In the genomic region with DNA sequence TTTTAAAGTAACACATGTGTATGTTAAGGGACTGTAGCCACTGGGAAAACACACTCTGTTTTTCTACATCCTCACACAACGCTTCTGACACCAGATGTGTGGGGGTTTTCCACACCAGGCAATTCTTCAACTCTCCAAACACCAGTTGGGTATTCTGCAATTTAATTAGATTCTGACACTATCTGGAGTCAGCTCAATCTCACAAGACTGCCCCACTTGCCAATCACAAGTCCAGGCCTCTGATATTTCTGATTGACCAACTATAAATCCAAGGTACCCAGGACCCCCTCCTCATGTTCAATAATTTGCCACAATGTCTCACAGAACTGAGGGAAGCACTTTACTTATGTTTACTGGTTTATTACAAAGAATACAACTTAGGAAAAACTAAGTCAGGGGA, we compare ENCODE assay signal across 33 cellular contexts.
"Had no signal": no experiment of that assay in that cellular context is flagged by ENCODE, and none has a peak within 500 bp of the region (broad histone marks: within the 10 kb centered on the region; RNA-seq: fewer than 3 reads in every experiment).

No MANE protein-coding gene starts in this region.

- H3K9me3 Mint-ChIP-seq: activated CD4-positive, alpha-beta T cell treated with anti-CD3 and anti-CD28 coated beads, Interleukin-2, amount 10 ng/mL, durations not matched to agents 24 days and 14 days; activated CD8-positive, alpha-beta T cell treated with anti-CD3 and anti-CD28 coated beads for 36 hours; activated naive CD4-positive, alpha-beta T cell treated with anti-CD3 and anti-CD28 coated beads for 36 hours; activated naive CD4-positive, alpha-beta T cell treated with anti-CD3 and anti-CD28 coated beads, Interleukin-2, amount 50 U/mL, for 24 hours; activated naive CD8-positive, alpha-beta T cell treated with anti-CD3 and anti-CD28 coated beads for 36 hours; activated naive CD8-positive, alpha-beta T cell treated with anti-CD3 and anti-CD28 coated beads, Interleukin-2, amount 50 U/mL, for 24 hours; activated T-helper 1 cell treated with anti-CD3 and anti-CD28 coated beads, Interleukin-12 subunit alpha, Interleukin-12 subunit beta, Interleukin-2, Interleukin-4 antibody, amounts not matched to agents 30 ng/mL and 10 ng/mL and 1 ng/mL, durations not matched to agents 14 hours and 24 hours and 36 hours; activated T-helper 2 cell treated with anti-CD3 and anti-CD28 coated beads, Interferon-gamma antibody, Interleukin-2, Interleukin-4, amounts not matched to agents 10 μg/mL and 5 μg/mL and 100 μg/mL, durations not matched to agents 14 hours and 24 hours and 36 hours; effector memory CD8-positive, alpha-beta T cell had no signal

- H3K27ac Mint-ChIP-seq: activated CD4-positive, alpha-beta T cell treated with anti-CD3 and anti-CD28 coated beads for 36 hours; activated CD4-positive, alpha-beta T cell treated with anti-CD3 and anti-CD28 coated beads, Interleukin-2, amount 10 ng/mL, durations not matched to agents 24 days and 14 days; activated naive CD4-positive, alpha-beta T cell treated with anti-CD3 and anti-CD28 coated beads for 36 hours; activated naive CD4-positive, alpha-beta T cell treated with anti-CD3 and anti-CD28 coated beads, Interleukin-2, amount 50 U/mL, for 24 hours; activated naive CD8-positive, alpha-beta T cell treated with anti-CD3 and anti-CD28 coated beads for 36 hours; activated naive CD8-positive, alpha-beta T cell treated with anti-CD3 and anti-CD28 coated beads, Interleukin-2, amount 50 U/mL, for 24 hours; activated T-helper 1 cell treated with anti-CD3 and anti-CD28 coated beads, Interleukin-12 subunit alpha, Interleukin-12 subunit beta, Interleukin-2, Interleukin-4 antibody, amounts not matched to agents 30 ng/mL and 10 ng/mL and 1 ng/mL, durations not matched to agents 14 hours and 24 hours and 36 hours; activated T-helper 2 cell treated with anti-CD3 and anti-CD28 coated beads, Interferon-gamma antibody, Interleukin-2, Interleukin-4, amounts not matched to agents 10 μg/mL and 5 μg/mL and 100 μg/mL, durations not matched to agents 14 hours and 24 hours and 36 hours had no signal

- H3K27me3 Mint-ChIP-seq: activated CD8-positive, alpha-beta memory T cell treated with anti-CD3 and anti-CD28 coated beads, Interleukin-2, amount 10 ng/mL, durations not matched to agents 7 days and 5 days had no signal

- H3K4me1 ChIP-seq: adrenal gland, body of pancreas, foreskin keratinocyte had no signal

- H3K36me3 Mint-ChIP-seq: activated CD8-positive, alpha-beta memory T cell treated with anti-CD3 and anti-CD28 coated beads, Interleukin-2, amount 10 ng/mL, durations not matched to agents 7 days and 5 days; activated naive CD4-positive, alpha-beta T cell treated with anti-CD3 and anti-CD28 coated beads, Interleukin-2, amount 50 U/mL, for 24 hours; activated naive CD8-positive, alpha-beta T cell treated with anti-CD3 and anti-CD28 coated beads for 36 hours had no signal

- H3K36me3 ChIP-seq: adrenal gland, esophagus muscularis mucosa, gastrocnemius medialis, heart left ventricle had no signal

- DNase-seq: activated CD4-positive, alpha-beta T cell treated with anti-CD3 and anti-CD28 coated beads for 36 hours; activated CD4-positive, alpha-beta T cell treated with anti-CD3 and anti-CD28 coated beads, Interleukin-2, amount 10 ng/mL, durations not matched to agents 24 days and 14 days; activated CD4-positive, alpha-beta T cell treated with anti-CD3 and anti-CD28 coated beads, Interleukin-2, amount 50 U/mL, for 4 hours; activated CD4-positive, CD25-positive, alpha-beta regulatory T cell; activated CD4-positive, CD25-positive, alpha-beta regulatory T cell treated with anti-CD3 and anti-CD28 coated beads, Interleukin-2, amount 50 U/mL, for 72 hours; activated CD8-positive, alpha-beta memory T cell treated with anti-CD3 and anti-CD28 coated beads, Interleukin-2, amount 10 ng/mL, durations not matched to agents 7 days and 5 days; activated CD8-positive, alpha-beta memory T cell treated with anti-CD3 and anti-CD28 coated beads, Interleukin-2, amount 50 U/mL, for 4 hours; activated CD8-positive, alpha-beta T cell treated with anti-CD3 and anti-CD28 coated beads for 36 hours; activated effector memory CD4-positive, alpha-beta T cell treated with anti-CD3 and anti-CD28 coated beads, Interleukin-2, amount 50 U/mL, for 16 hours; activated naive CD4-positive, alpha-beta T cell treated with anti-CD3 and anti-CD28 coated beads for 36 hours; activated naive CD8-positive, alpha-beta T cell treated with anti-CD3 and anti-CD28 coated beads for 36 hours; activated naive CD8-positive, alpha-beta T cell treated with anti-CD3 and anti-CD28 coated beads, Interleukin-2, amount 50 U/mL, for 24 hours; activated T-cell treated with anti-CD3 and anti-CD28 coated beads, Interleukin-2, amount 50 U/mL, for 1 hour; activated T-cell treated with anti-CD3 and anti-CD28 coated beads, Interleukin-2, amount 50 U/mL, for 48 hours; adrenal gland; amygdala; aorta; body of pancreas; caudate nucleus; cortex of kidney; dermis blood vessel endothelial cell; effector CD4-positive, alpha-beta T cell; effector memory CD8-positive, alpha-beta T cell; erythroblast; foreskin keratinocyte; gastrocnemius medialis; glutamatergic neuron; heart left ventricle; hypothalamus had no signal

- ATAC-seq: activated CD4-positive, alpha-beta T cell treated with anti-CD3 and anti-CD28 coated beads for 36 hours; activated CD8-positive, alpha-beta T cell treated with anti-CD3 and anti-CD28 coated beads for 36 hours; activated naive CD8-positive, alpha-beta T cell treated with anti-CD3 and anti-CD28 coated beads, Interleukin-2, amount 50 U/mL, for 24 hours; body of pancreas; effector memory CD8-positive, alpha-beta T cell; foreskin keratinocyte; gastrocnemius medialis; heart left ventricle had no signal

- H3K9me3 ChIP-seq: adrenal gland, body of pancreas, esophagus muscularis mucosa, gastrocnemius medialis, heart left ventricle had no signal

- H3K4me3 Mint-ChIP-seq: activated CD4-positive, alpha-beta T cell treated with anti-CD3 and anti-CD28 coated beads for 36 hours; activated CD4-positive, alpha-beta T cell treated with anti-CD3 and anti-CD28 coated beads, Interleukin-2, amount 10 ng/mL, durations not matched to agents 24 days and 14 days; activated CD8-positive, alpha-beta T cell treated with anti-CD3 and anti-CD28 coated beads for 36 hours; activated naive CD4-positive, alpha-beta T cell treated with anti-CD3 and anti-CD28 coated beads for 36 hours; activated naive CD4-positive, alpha-beta T cell treated with anti-CD3 and anti-CD28 coated beads, Interleukin-2, amount 50 U/mL, for 24 hours; activated naive CD8-positive, alpha-beta T cell treated with anti-CD3 and anti-CD28 coated beads for 36 hours; activated naive CD8-positive, alpha-beta T cell treated with anti-CD3 and anti-CD28 coated beads, Interleukin-2, amount 50 U/mL, for 24 hours; activated T-helper 1 cell treated with anti-CD3 and anti-CD28 coated beads, Interleukin-12 subunit alpha, Interleukin-12 subunit beta, Interleukin-2, Interleukin-4 antibody, amounts not matched to agents 30 ng/mL and 10 ng/mL and 1 ng/mL, durations not matched to agents 14 hours and 24 hours and 36 hours had no signal

- H3K27ac ChIP-seq: adrenal gland, body of pancreas, esophagus muscularis mucosa, foreskin keratinocyte, gastrocnemius medialis, heart left ventricle had no signal

- H3K4me1 Mint-ChIP-seq: activated naive CD4-positive, alpha-beta T cell treated with anti-CD3 and anti-CD28 coated beads, Interleukin-2, amount 50 U/mL, for 24 hours; activated naive CD8-positive, alpha-beta T cell treated with anti-CD3 and anti-CD28 coated beads, Interleukin-2, amount 50 U/mL, for 24 hours had no signal

- H3K4me3 ChIP-seq: adrenal gland, body of pancreas, esophagus muscularis mucosa, gastrocnemius medialis, heart left ventricle had no signal
